1 cellular context compared by ENCODE assay signal in genomic region chr5:141618030-141618803, GRCh38.
TF ChIP-seq lines count a peak whose summit lies in the region.

No MANE protein-coding gene starts in this region.

TF ChIP-seq in K562, 482 proteins besides CTCF, POLR2A, EP300 and RAD21 (continued from another document and continues in another):
- peak; percentile 80 to 82; a peak in 3 of 4 replicates for TF ChIP-seq HDAC1 (IDR thresholded peaks at IDR 0.05)
- TF ChIP-seq AFF1 (IDR thresholded peaks at IDR 0.05; ENCODE audit: low read depth in 1 of 2, partially characterized antibody in 2 of 2): peak; percentile 28 to 71
- TF ChIP-seq GTF2E2 (tag; IDR thresholded peaks at IDR 0.05): no peak
- no peak for TF ChIP-seq SMAD4 (CRISPR knock-in tag; conservative IDR thresholded peaks at IDR 0.05)
- peak; percentile 96 for TF ChIP-seq ZNF766 (CRISPR knock-in tag; conservative IDR thresholded peaks at IDR 0.05)
- 0 out of 3 replicates have a peak, but pooled peaks of 1 of the 2 experiments have one; percentile 45 for TF ChIP-seq CBX3 (IDR thresholded peaks at IDR 0.05; ENCODE audit: borderline replicate concordance in 1 of 2, low read length in 2 of 2)
- TF ChIP-seq CREB5 (CRISPR knock-in tag; IDR thresholded peaks at IDR 0.05): no peak
- no peak for TF ChIP-seq RNF219 (CRISPR knock-in tag; IDR thresholded peaks at IDR 0.05)
- no peak for TF ChIP-seq CHD7 (IDR thresholded peaks at IDR 0.05; ENCODE audit: low read depth, low read length)
- peak in 1 of 2 experiments; percentile 70; a peak in 1 of 4 replicates for TF ChIP-seq SRF (CRISPR knock-in tag; IDR thresholded peaks at IDR 0.05)
- TF ChIP-seq ETS1 (conservative IDR thresholded peaks at IDR 0.05; ENCODE audit: control insufficient read depth, low read depth, low read length): no peak
- TF ChIP-seq DNMT1 (IDR thresholded peaks at IDR 0.05): no peak
- TF ChIP-seq EGR1 (conservative IDR thresholded peaks at IDR 0.05): peak; percentile 49
- no peak for TF ChIP-seq ELK3 (CRISPR knock-in tag; IDR thresholded peaks at IDR 0.05)
- no peak for TF ChIP-seq ELF2 (CRISPR knock-in tag; IDR thresholded peaks at IDR 0.05)
- no peak for TF ChIP-seq RFX7 (CRISPR knock-in tag; IDR thresholded peaks at IDR 0.05)
- no peak for TF ChIP-seq XRCC4 (IDR thresholded peaks at IDR 0.05; ENCODE audit: extremely low read depth, insufficient read depth, insufficient read length)
- no peak for TF ChIP-seq ZBTB8A (IDR thresholded peaks at IDR 0.05; ENCODE audit: partially characterized antibody)
- TF ChIP-seq ARID4B (CRISPR knock-in tag; IDR thresholded peaks at IDR 0.05): 0 out of 2 replicates have a peak, but pooled peaks have one; percentile 24
- no peak for TF ChIP-seq ZNF589 (CRISPR knock-in tag; IDR thresholded peaks at IDR 0.05; ENCODE audit: low read depth)
- TF ChIP-seq NFXL1 (CRISPR knock-in tag; IDR thresholded peaks at IDR 0.05): no peak
- no peak for TF ChIP-seq ZNF507 (tag; conservative IDR thresholded peaks at IDR 0.05)
- no peak for TF ChIP-seq ZNF324 (CRISPR knock-in tag; IDR thresholded peaks at IDR 0.05)
- TF ChIP-seq ETV1 (tag; conservative IDR thresholded peaks at IDR 0.05; ENCODE audit: low read depth): no peak
- TF ChIP-seq ZNF408 (CRISPR knock-in tag; IDR thresholded peaks at IDR 0.05; ENCODE audit: low read depth): no peak
- TF ChIP-seq PHB (CRISPR knock-in tag; IDR thresholded peaks at IDR 0.05): no peak
- no peak for TF ChIP-seq ID3 (CRISPR knock-in tag; IDR thresholded peaks at IDR 0.05)
- no peak for TF ChIP-seq ID3 (tag; IDR thresholded peaks at IDR 0.05)
- TF ChIP-seq NBN (IDR thresholded peaks at IDR 0.05; ENCODE audit: low read depth): peak; percentile 80
